15 cellular contexts compared by ENCODE assay signal in the genomic region with DNA sequence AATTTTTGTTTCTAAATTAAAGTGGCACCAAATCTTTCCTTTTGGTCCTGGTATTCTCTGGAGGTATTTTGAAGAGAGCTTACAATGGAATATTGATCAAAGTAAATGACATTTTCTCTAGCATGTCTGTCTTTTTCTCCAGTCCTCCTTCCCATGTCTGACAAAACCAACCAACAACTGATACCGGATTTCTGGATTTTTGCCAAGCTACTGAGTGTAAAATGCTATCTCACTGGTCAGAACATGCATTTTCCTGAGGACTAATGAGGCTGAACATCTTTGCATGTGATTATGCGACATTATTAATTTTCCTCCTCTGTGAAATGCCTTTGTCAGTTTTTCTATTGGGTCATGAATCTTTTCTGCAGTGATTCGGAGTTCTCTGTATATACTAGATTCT.
"Had no signal": no experiment of that assay in that cellular context is flagged by ENCODE, and none has a peak within 500 bp of the region (broad histone marks: within the 10 kb centered on the region; RNA-seq: fewer than 3 reads in every experiment).

No MANE protein-coding gene starts in this region.

- DNase-seq: activated CD4-positive, alpha-beta T cell treated with anti-CD3 and anti-CD28 coated beads, Interleukin-2, amount 50 U/mL, for 48 hours; activated naive CD4-positive, alpha-beta T cell treated with anti-CD3 and anti-CD28 coated beads, Interleukin-2, amount 10 ng/mL, durations not matched to agents 7 days and 5 days; activated T-cell treated with anti-CD3 and anti-CD28 coated beads, Interleukin-2, amount 50 U/mL, for 1 hour; ovary; stimulated activated naive CD8-positive, alpha-beta T cell treated with anti-CD3 and anti-CD28 coated beads, Interleukin-15, Interleukin-2, amounts not matched to agents 100 U/mL and 50 U/mL, for 24 hours; T-helper 9 cell; transverse colon had no signal

- H3K27me3 Mint-ChIP-seq: activated naive CD4-positive, alpha-beta T cell treated with anti-CD3 and anti-CD28 coated beads, Interleukin-2, amount 10 ng/mL, durations not matched to agents 7 days and 5 days had no signal

- H3K36me3 ChIP-seq: ascending aorta, cardiac muscle cell, ovary, transverse colon had no signal

- H3K9me3 Mint-ChIP-seq: activated naive CD4-positive, alpha-beta T cell treated with anti-CD3 and anti-CD28 coated beads, Interleukin-2, amount 10 ng/mL, durations not matched to agents 7 days and 5 days; neural progenitor cell had no signal

- FAIRE-seq: colon, keratinocyte had no signal

- H3K4me3 Mint-ChIP-seq: activated naive CD4-positive, alpha-beta T cell treated with anti-CD3 and anti-CD28 coated beads, Interleukin-2, amount 10 ng/mL, durations not matched to agents 7 days and 5 days; neural progenitor cell had no signal

- ATAC-seq: esophagus mucosa; left lobe of liver; sciatic nerve; stimulated activated naive CD8-positive, alpha-beta T cell treated with anti-CD3 and anti-CD28 coated beads, Interleukin-15, Interleukin-2, amounts not matched to agents 100 U/mL and 50 U/mL, for 24 hours had no signal

- H3K27me3 ChIP-seq: ascending aorta, cardiac muscle cell, neural progenitor cell, ovary, transverse colon had no signal

- H3K4me3 ChIP-seq: ascending aorta, cardiac muscle cell, neural progenitor cell, ovary, transverse colon had no signal

- H3K36me3 Mint-ChIP-seq: activated naive CD4-positive, alpha-beta T cell treated with anti-CD3 and anti-CD28 coated beads, Interleukin-2, amount 10 ng/mL, durations not matched to agents 7 days and 5 days had no signal

- H3K4me1 Mint-ChIP-seq: activated naive CD4-positive, alpha-beta T cell treated with anti-CD3 and anti-CD28 coated beads, Interleukin-2, amount 10 ng/mL, durations not matched to agents 7 days and 5 days had no signal

- H3K27ac Mint-ChIP-seq: activated naive CD4-positive, alpha-beta T cell treated with anti-CD3 and anti-CD28 coated beads, Interleukin-2, amount 10 ng/mL, durations not matched to agents 7 days and 5 days; neural progenitor cell had no signal
